1 cellular context compared by ENCODE assay signal in genomic region chr3:39383190-39383912, GRCh38.
TF ChIP-seq lines count a peak whose summit lies in the region.

Gene SLC25A38, plus strand, starts transcription at chr3:39383370. Its CDS starts 355 bp downstream, at chr3:39383725.

TF ChIP-seq in HepG2, 621 proteins besides CTCF, POLR2A, EP300 and RAD21 (continued from another document and continues in another):
- TF ChIP-seq ZBTB39 (CRISPR knock-in tag; IDR thresholded peaks at IDR 0.05): no peak
- no peak for TF ChIP-seq ARID2 (CRISPR knock-in tag; IDR thresholded peaks at IDR 0.05; ENCODE audit: borderline replicate concordance)
- peak; percentile 50; the same call in 1 of the 2 replicates for TF ChIP-seq ZFP1 (CRISPR knock-in tag; IDR thresholded peaks at IDR 0.05)
- no peak for TF ChIP-seq ZNF569 (CRISPR knock-in tag; IDR thresholded peaks at IDR 0.05; ENCODE audit: borderline replicate concordance)
- 0 out of 2 replicates have a peak, but pooled peaks have one; percentile 22 for TF ChIP-seq ZNF296 (CRISPR knock-in tag; conservative IDR thresholded peaks at IDR 0.05)
- TF ChIP-seq AGO2 (optimal IDR thresholded peaks at IDR 0.05; ENCODE audit: low read depth, low read length): no peak
- TF ChIP-seq CBFB (CRISPR knock-in tag; IDR thresholded peaks at IDR 0.05): peak; percentile 65; the same call in 1 of the 2 replicates
- no peak for TF ChIP-seq NFE2 (CRISPR knock-in tag; IDR thresholded peaks at IDR 0.05)
- no peak for TF ChIP-seq ZNF646 (CRISPR knock-in tag; IDR thresholded peaks at IDR 0.05)
- peak; percentile 25; the same call in 1 of the 2 replicates for TF ChIP-seq ZNF383 (CRISPR knock-in tag; IDR thresholded peaks at IDR 0.05; ENCODE audit: borderline replicate concordance)
- TF ChIP-seq FLYWCH1 (CRISPR knock-in tag; IDR thresholded peaks at IDR 0.05): no peak
- TF ChIP-seq PHF5A (CRISPR knock-in tag; IDR thresholded peaks at IDR 0.05; ENCODE audit: low read depth, unreplicated experiment): peak; percentile 57
- TF ChIP-seq ZNF556 (CRISPR knock-in tag; IDR thresholded peaks at IDR 0.05; ENCODE audit: borderline replicate concordance): no peak; the same call in 1 of the 2 replicates
- no peak for TF ChIP-seq ZNF407 (CRISPR knock-in tag; IDR thresholded peaks at IDR 0.05; ENCODE audit: not compliant biosample characterization)
- TF ChIP-seq TBP (CRISPR knock-in tag; IDR thresholded peaks at IDR 0.05): no peak
- TF ChIP-seq E2F2 (CRISPR knock-in tag; IDR thresholded peaks at IDR 0.05; ENCODE audit: borderline replicate concordance): no peak
- TF ChIP-seq ZNF235 (CRISPR knock-in tag; IDR thresholded peaks at IDR 0.05; ENCODE audit: borderline replicate concordance): no peak
- no peak for TF ChIP-seq ZNF143 (CRISPR knock-in tag; IDR thresholded peaks at IDR 0.05)
- no peak for TF ChIP-seq ZBTB42 (CRISPR knock-in tag; IDR thresholded peaks at IDR 0.05)
- no peak; the same call in 1 of the 2 replicates for TF ChIP-seq ZKSCAN5 (CRISPR knock-in tag; IDR thresholded peaks at IDR 0.05)
- TF ChIP-seq PHF21A (CRISPR knock-in tag; IDR thresholded peaks at IDR 0.05): peak; percentile 78
- no peak for TF ChIP-seq MIER2 (CRISPR knock-in tag; IDR thresholded peaks at IDR 0.05)
- TF ChIP-seq CERS6 (CRISPR knock-in tag; IDR thresholded peaks at IDR 0.05): no peak
- TF ChIP-seq ZNF704 (CRISPR knock-in tag; IDR thresholded peaks at IDR 0.05; ENCODE audit: borderline replicate concordance): peak; percentile 44; the same call in 1 of the 2 replicates
- TF ChIP-seq ZBTB25 (CRISPR knock-in tag; IDR thresholded peaks at IDR 0.05): peak; percentile 46; the same call in 1 of the 2 replicates
- TF ChIP-seq HIVEP1 (CRISPR knock-in tag; IDR thresholded peaks at IDR 0.05): no peak
- no peak for TF ChIP-seq ZNF737 (CRISPR knock-in tag; IDR thresholded peaks at IDR 0.05; ENCODE audit: borderline replicate concordance)
- TF ChIP-seq HOXD1 (CRISPR knock-in tag; IDR thresholded peaks at IDR 0.05): no peak
- TF ChIP-seq TIGD3 (CRISPR knock-in tag; IDR thresholded peaks at IDR 0.05; ENCODE audit: borderline replicate concordance): peak; percentile 47; the same call in 1 of the 2 replicates
- TF ChIP-seq FOXA3 (CRISPR knock-in tag; IDR thresholded peaks at IDR 0.05): peak; percentile 6; the same call in 1 of the 2 replicates
- TF ChIP-seq MLLT10 (CRISPR knock-in tag; IDR thresholded peaks at IDR 0.05): no peak
- TF ChIP-seq STAT5B (CRISPR knock-in tag; IDR thresholded peaks at IDR 0.05): no peak
